Comparison of ENCODE assay signal across 10 cellular contexts in the genomic region with DNA sequence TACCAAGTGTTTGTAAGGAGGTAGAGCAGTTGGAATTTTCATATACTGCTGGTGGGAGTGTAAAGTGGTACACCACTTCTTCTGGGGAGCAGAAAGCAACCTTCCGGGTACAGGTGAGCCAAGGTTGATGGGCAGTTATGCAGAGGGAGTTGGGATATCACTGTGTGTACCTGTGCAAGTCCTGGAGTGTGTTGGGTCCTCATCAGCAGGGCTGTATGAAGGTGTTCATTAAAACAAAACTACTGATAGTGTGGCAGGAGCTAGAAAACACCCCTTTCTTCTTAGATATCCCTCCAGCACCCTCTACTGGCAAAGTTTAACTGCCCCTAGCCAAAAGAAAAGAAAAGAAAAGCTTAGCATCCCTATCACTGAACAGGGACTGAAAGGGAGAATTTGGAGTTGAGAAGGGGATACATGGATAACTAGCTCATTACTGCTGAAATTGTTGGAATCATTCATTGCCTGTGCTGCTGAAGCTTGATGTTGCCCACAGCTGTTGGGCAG. TPM values are rescaled to one million over a fixed set of nuclear protein-coding genes. Genes with fewer than 3 reads are reported as not detected.
DNase-seq lines count a peak whose midpoint lies in the region; ATAC-seq, FAIRE-seq and TF ChIP-seq lines count a peak whose summit lies in the region.
"Had no signal": no experiment of that assay in that cellular context is flagged by ENCODE, and none has a peak within 500 bp of the region (broad histone marks: within the 10 kb centered on the region; RNA-seq: fewer than 3 reads in every experiment).

No MANE protein-coding gene starts in this region.

- H3K4me1 ChIP-seq in SK-N-SH (ENCODE audit: control insufficient read depth in 1 of 2, insufficient read depth in 2 of 2, low read depth in 1 of 2, low read length in 1 of 2) (peaks cover 5 to 8% of the 10 kb centered on the region in 2 experiments; a peak in 3 of 4 replicates), Karpas-422 (ENCODE audit: low read length) (peaks cover 48% of the 10 kb centered on the region), pancreas (peaks cover 13 to 30% (median 22%) of the 10 kb centered on the region in 3 donors), sigmoid colon (peaks cover 0 to 54% (median 43%) of the 10 kb centered on the region in 4 donors)

- H4K20me1 ChIP-seq in SK-N-SH (ENCODE audit: insufficient read depth) (peaks cover 95% of the 10 kb centered on the region), Karpas-422 (ENCODE audit: insufficient read depth, low read depth, low read length) (peaks cover 38% of the 10 kb centered on the region)

- H3K79me2 ChIP-seq in SK-N-SH (ENCODE audit: insufficient read depth) (peaks cover 100% of the 10 kb centered on the region), Karpas-422 (ENCODE audit: low read length) (peaks cover 99% of the 10 kb centered on the region)

- H3K27ac ChIP-seq in SK-N-SH (ENCODE audit: low read depth in 2 of 2, low read length in 1 of 2) (no peak overlapping the region), Karpas-422 (ENCODE audit: low read length) (no peak overlapping the region), VCaP (no peak overlapping the region; the same call in 1 of the 2 replicates), pancreas (no peak overlapping the region), sigmoid colon (no peak overlapping the region)
- H3K27ac ChIP-seq: brain microvascular endothelial cell had no signal

- TF ChIP-seq RAD21 in SK-N-SH (IDR thresholded peaks at IDR 0.05; ENCODE audit: low read length): no peak

- no peaks in the 10 kb centered on the region for H3K27me3 ChIP-seq in SK-N-SH (ENCODE audit: insufficient read depth)
- H3K27me3 ChIP-seq in Karpas-422 (ENCODE audit: low read length): no peaks in the 10 kb centered on the region
- no peaks in the 10 kb centered on the region for H3K27me3 ChIP-seq in pancreas
- H3K27me3 ChIP-seq in sigmoid colon: no peaks in the 10 kb centered on the region
- H3K27me3 ChIP-seq: brain microvascular endothelial cell had no signal

- TF ChIP-seq CTCF in SK-N-SH (IDR thresholded peaks at IDR 0.05) (peak; percentile 31; the same call in 1 of the 2 replicates), VCaP (conservative IDR thresholded peaks at IDR 0.05) (peak; percentile 70), pancreas (IDR thresholded peaks at IDR 0.05) (peak in 1 of 4 donors; percentile 23), sigmoid colon (IDR thresholded peaks at IDR 0.05) (no peak)

- CTCF ChIA-PET in SK-N-SH (lab: Yijun Ruan, JAX): interaction anchor here (1.1 kb wide), 1 partner anchor 234 kb away, joined by 3 read pairs; no protein-coding TSS in a partner anchor

- WGBS in SK-N-SH (ENCODE audit: low lambda C conversion rate): 100% methylated on average over 1 of the region's 1 CpG
- WGBS in pancreas, 2 donors: 72 to 74% methylated on average over 1 of the region's 1 CpG
- whole genome bisulfite sequencing in sigmoid colon, 2 donors: 80 to 91% methylated on average over 1 of the region's 1 CpG

- ATAC-seq in SK-N-SH treated with all-trans-retinoic acid at 6 μM for 48 hours (no peak), pancreas (peak; percentile 26 to 65 (median 58)), GM18861 (IDR thresholded peaks at IDR 0.05; ENCODE audit: unreplicated experiment) (no peak)

- no peaks in the 10 kb centered on the region for H3K9me3 ChIP-seq in SK-N-SH
- H3K9me3 ChIP-seq in Karpas-422 (ENCODE audit: low read length): no peaks in the 10 kb centered on the region
- no peaks in the 10 kb centered on the region for H3K9me3 ChIP-seq in pancreas
- no peaks in the 10 kb centered on the region for H3K9me3 ChIP-seq in sigmoid colon

- TF ChIP-seq EP300 in SK-N-SH (IDR thresholded peaks at IDR 0.05; ENCODE audit: borderline replicate concordance in 1 of 2, low read depth in 1 of 2, low read length in 1 of 2) (no peak), sigmoid colon (IDR thresholded peaks at IDR 0.05) (no peak)

- H3K9ac ChIP-seq in SK-N-SH (no peak overlapping the region), Karpas-422 (ENCODE audit: low read length) (no peak overlapping the region)

- TF ChIP-seq POLR2A in sigmoid colon (IDR thresholded peaks at IDR 0.05) (no peak), GM12892 (IDR thresholded peaks at IDR 0.05; ENCODE audit: low read depth, low read length) (no peak)

- H3F3A ChIP-seq in SK-N-SH (replicated peaks; ENCODE audit: insufficient read depth): no peaks in the 10 kb centered on the region

- intact Hi-C loops in pancreas (cut with DNase I) (loop anchor here in 1 of 3 donors (10.0 kb wide), 1 partner anchor 79 kb away; no protein-coding TSS in a partner anchor), sigmoid colon (cut with DNase I) (no loop called here)

- POLR2A ChIA-PET in SK-N-SH (lab: Yijun Ruan, JAX): interaction anchor here (1.0 kb wide), 1 partner anchor 11 kb away, joined by 4 read pairs; no protein-coding TSS in a partner anchor

- H3K4me2 ChIP-seq in SK-N-SH (no peak overlapping the region), Karpas-422 (ENCODE audit: low read depth, low read length, poor library complexity, severe bottlenecking) (no peak overlapping the region)

- H2AFZ ChIP-seq in SK-N-SH (ENCODE audit: low read depth): no peak overlapping the region
- H2AFZ ChIP-seq in Karpas-422 (ENCODE audit: low read length): no peak overlapping the region

- FAIRE-seq in pancreas (lab: Jason Lieb, UNC) (no peak), GM12892 (lab: Jason Lieb, UNC) (no peak)
- FAIRE-seq: TTC549 had no signal

- peaks cover 0 to 6% of the 10 kb centered on the region in 2 experiments for H3K36me3 ChIP-seq in SK-N-SH (replicated peaks in 1 of 2; ENCODE audit: control insufficient read depth in 1 of 2, insufficient read depth in 2 of 2, low read length in 1 of 2)
- H3K36me3 ChIP-seq in Karpas-422 (ENCODE audit: insufficient read depth, low read length): no peaks in the 10 kb centered on the region
- H3K36me3 ChIP-seq in pancreas: no peaks in the 10 kb centered on the region
- no peaks in the 10 kb centered on the region for H3K36me3 ChIP-seq in sigmoid colon
- H3K36me3 ChIP-seq: brain microvascular endothelial cell had no signal

- DNase-seq in SK-N-SH (no peak), Karpas-422 (peak; percentile 84), pancreas (no peak), sigmoid colon (no peak), GM12892 (ENCODE audit: insufficient read length) (no peak)
- DNase-seq: brain microvascular endothelial cell had no signal

- H3K9me2 ChIP-seq in SK-N-SH (no peaks in the 10 kb centered on the region), Karpas-422 (replicated peaks; ENCODE audit: insufficient read depth, low read length) (no peaks in the 10 kb centered on the region)

- no peak overlapping the region for H3K4me3 ChIP-seq in SK-N-SH (ENCODE audit: low read depth in 2 of 2, low read length in 1 of 2)
- H3K4me3 ChIP-seq in Karpas-422 (ENCODE audit: low read length): no peak overlapping the region
- H3K4me3 ChIP-seq in pancreas: no peak overlapping the region
- no peak overlapping the region for H3K4me3 ChIP-seq in sigmoid colon

TF ChIP-seq in SK-N-SH, 30 proteins besides CTCF, POLR2A, EP300 and RAD21 (continues in another document):
- no peak for TF ChIP-seq FOXJ3 (CRISPR knock-in tag; IDR thresholded peaks at IDR 0.05)
- no peak for TF ChIP-seq RCOR1 (IDR thresholded peaks at IDR 0.05; ENCODE audit: low read length)
- no peak for TF ChIP-seq NRF1 (IDR thresholded peaks at IDR 0.05; ENCODE audit: low read depth, low read length)

TF ChIP-seq in SK-N-SH treated with all-trans-retinoic acid at 6 μM for 48 hours, 23 proteins besides CTCF, POLR2A, EP300 and RAD21 (continues in another document):
- TF ChIP-seq TOX (CRISPR knock-in tag; IDR thresholded peaks at IDR 0.05; ENCODE audit: borderline replicate concordance) (no peak), GLIS3 (CRISPR knock-in tag; IDR thresholded peaks at IDR 0.05) (no peak), PPARA (CRISPR knock-in tag; IDR thresholded peaks at IDR 0.05; ENCODE audit: borderline replicate concordance) (no peak), OSR1 (CRISPR knock-in tag; IDR thresholded peaks at IDR 0.05) (no peak), ZFP30 (CRISPR knock-in tag; IDR thresholded peaks at IDR 0.05) (no peak)
- TF ChIP-seq, protein P1, sequence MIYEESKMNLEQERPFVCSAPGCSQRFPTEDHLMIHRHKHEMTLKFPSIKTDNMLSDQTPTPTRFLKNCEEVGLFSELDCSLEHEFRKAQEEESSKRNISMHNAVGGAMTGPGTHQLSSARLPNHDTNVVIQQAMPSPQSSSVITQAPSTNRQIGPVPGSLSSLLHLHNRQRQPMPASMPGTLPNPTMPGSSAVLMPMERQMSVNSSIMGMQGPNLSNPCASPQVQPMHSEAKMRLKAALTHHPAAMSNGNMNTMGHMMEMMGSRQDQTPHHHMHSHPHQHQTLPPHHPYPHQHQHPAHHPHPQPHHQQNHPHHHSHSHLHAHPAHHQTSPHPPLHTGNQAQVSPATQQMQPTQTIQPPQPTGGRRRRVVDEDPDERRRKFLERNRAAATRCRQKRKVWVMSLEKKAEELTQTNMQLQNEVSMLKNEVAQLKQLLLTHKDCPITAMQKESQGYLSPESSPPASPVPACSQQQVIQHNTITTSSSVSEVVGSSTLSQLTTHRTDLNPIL (CRISPR knock-in tag; IDR thresholded peaks at IDR 0.05; ENCODE audit: low read depth): no peak

RNA-seq across cellular contexts. Expression of gene MARCHF6, which starts 10.7 kb away (rescaled TPM):
- polyA plus RNA-seq in SK-N-SH (2012; rRNA removed) (52.4 and 98.0 TPM in 2 replicates), pancreas (10 to 100 TPM; 68.5 to 88.4 TPM), sigmoid colon (10 to 100 TPM in 2 of 3 donors, 1 to 10 TPM in 1; 6.0 to 42.2 (median 11.4) TPM)
- 44.5 and 51.8 TPM in 2 replicates for polyA plus RNA-seq in SK-N-SH (2012; cell fraction: cytosol; rRNA removed)
- polyA plus RNA-seq in SK-N-SH (2012; cell fraction: nucleus; rRNA removed): 123 and 283 TPM in 2 replicates
- 38.0 and 88.4 TPM in 2 replicates for total RNA-seq in Karpas-422 (2014; rRNA removed; shearing (Covaris generic); ENCODE audit: low replicate concordance)
- total RNA-seq in pancreas (100 to 1,000 TPM in 1 of 6 donors, 10 to 100 TPM in 5; 72.4 to 105 (median 83.3) TPM), sigmoid colon (100 to 1,000 TPM in 1 of 4 donors, 10 to 100 TPM in 3; 77.0 to 108 (median 92.1) TPM)
- 62.0 TPM for polyA plus RNA-seq in GM12892 (2012; ENCODE audit: missing spikeins)

RNA-seq across cellular contexts. Expression of gene CMBL, which starts 56.5 kb away (rescaled TPM):
- 42.9 and 61.0 TPM in 2 replicates for polyA plus RNA-seq in SK-N-SH (2012; rRNA removed)
- polyA plus RNA-seq in SK-N-SH (2012; cell fraction: cytosol; rRNA removed): 35.4 and 47.5 TPM in 2 replicates
- polyA plus RNA-seq in SK-N-SH (2012; cell fraction: nucleus; rRNA removed): 15.4 and 21.3 TPM in 2 replicates
- total RNA-seq in Karpas-422 (2014; rRNA removed; shearing (Covaris generic); ENCODE audit: low replicate concordance): not detected in 2 replicates
- 10 to 100 TPM; 10.8 to 20.3 (median 11.7) TPM for total RNA-seq in pancreas
- 10 to 100 TPM in 1 of 2 donors, 1 to 10 TPM in 1; 6.2 to 11.4 TPM for polyA plus RNA-seq in pancreas
- 10 to 100 TPM in 3 of 4 donors, 1 to 10 TPM in 1; 8.1 to 21.3 (median 11.4) TPM for total RNA-seq in sigmoid colon
- 100 to 1,000 TPM in 2 of 3 donors, 10 to 100 TPM in 1; 85.8 to 261 (median 169) TPM for polyA plus RNA-seq in sigmoid colon
- polyA plus RNA-seq in GM12892 (2012; ENCODE audit: missing spikeins): 12.1 TPM

Comparison
In these comparisons a context has a peak if more than half of its experiments do, and no peak if none do; other contexts are left out.
1. CTCF ChIP-seq: peak in SK-N-SH (single experiment) and VCaP (single experiment); none in sigmoid colon (0 of 4).
2. ATAC-seq: peak in pancreas (4 of 4); none in SK-N-SH treated with all-trans-retinoic acid at 6 μM for 48 hours (single experiment) and GM18861 (single experiment).